ENCODE assay signal across 15 cellular contexts in the genomic region with DNA sequence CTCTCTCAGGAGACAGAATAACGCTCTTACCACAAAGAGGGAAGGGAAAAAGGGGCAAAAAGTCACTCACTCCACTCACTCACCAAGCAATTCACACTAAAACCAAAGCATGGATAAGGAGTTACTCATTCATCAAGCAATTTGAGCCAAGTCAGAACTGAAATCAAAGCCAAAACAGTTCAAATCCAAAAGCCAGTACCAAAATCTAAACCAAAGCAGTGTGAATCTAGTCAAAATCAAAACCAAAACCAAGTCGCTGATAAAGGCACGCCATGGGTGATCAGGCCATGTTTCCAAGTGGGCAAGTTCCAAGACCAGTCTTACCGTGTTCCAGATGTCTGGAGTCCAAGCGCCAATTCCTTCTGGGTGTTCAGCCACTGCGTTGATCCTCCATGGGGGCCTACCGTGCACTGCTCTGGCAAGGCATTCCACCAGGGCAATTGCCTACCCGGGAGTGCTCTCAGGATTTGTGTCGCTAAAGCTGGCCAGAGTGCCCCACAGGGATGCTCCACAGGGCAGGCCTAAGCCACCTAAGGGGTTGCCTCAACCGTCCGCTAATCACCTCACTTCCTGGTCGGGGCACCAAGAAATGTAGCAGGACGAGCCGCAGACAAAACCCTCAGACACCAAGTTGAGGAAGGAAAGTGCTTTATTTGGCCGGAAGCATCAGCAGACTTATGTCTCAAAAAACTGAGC.
"Had no signal": no experiment of that assay in that cellular context is flagged by ENCODE, and none has a peak within 500 bp of the region (broad histone marks: within the 10 kb centered on the region; RNA-seq: fewer than 3 reads in every experiment).

No MANE protein-coding gene starts in this region.

- H3K9me3 ChIP-seq: thoracic aorta had no signal

- H3K27ac Mint-ChIP-seq: activated CD8-positive, alpha-beta memory T cell treated with anti-CD3 and anti-CD28 coated beads, Interleukin-2, amount 10 ng/mL, durations not matched to agents 7 days and 5 days had no signal

- ATAC-seq: activated CD4-positive, CD25-positive, alpha-beta regulatory T cell treated with anti-CD3 and anti-CD28 coated beads, Interleukin-2, amount 50 U/mL, for 24 hours; activated CD8-positive, alpha-beta memory T cell treated with anti-CD3 and anti-CD28 coated beads, Interleukin-2, amount 10 ng/mL, durations not matched to agents 7 days and 5 days; left colon; naive thymus-derived CD8-positive, alpha-beta T cell; stimulated activated naive CD8-positive, alpha-beta T cell treated with anti-CD3 and anti-CD28 coated beads, Interleukin-15, amount 100 ng/mL, for 72 hours had no signal

- H3K4me3 ChIP-seq: thoracic aorta had no signal

- DNase-seq: activated CD8-positive, alpha-beta memory T cell treated with anti-CD3 and anti-CD28 coated beads, Interleukin-2, amount 10 ng/mL, durations not matched to agents 7 days and 5 days; activated naive CD4-positive, alpha-beta T cell treated with Interleukin-2 at 50 U/mL for 16 hours; activated T-cell treated with anti-CD3 and anti-CD28 coated beads, Interleukin-2, amount 50 U/mL, for 48 hours; central memory CD4-positive, alpha-beta T cell; cortex of kidney; effector memory CD4-positive, alpha-beta T cell; head of caudate nucleus; left colon; naive thymus-derived CD8-positive, alpha-beta T cell; stimulated activated CD4-positive, alpha-beta T cell treated with anti-CD3 and anti-CD28 coated beads, Interleukin-4, amount 100 ng/mL, for 1 hour; stimulated activated CD8-positive, alpha-beta memory T cell treated with anti-CD3 and anti-CD28 coated beads, Interleukin-4, amount 100 ng/mL, for 48 hours; stimulated activated naive CD8-positive, alpha-beta T cell treated with anti-CD3 and anti-CD28 coated beads, Interleukin-15, amount 100 ng/mL, for 72 hours; SW 1271 had no signal

- H3K4me3 Mint-ChIP-seq: activated CD8-positive, alpha-beta memory T cell treated with anti-CD3 and anti-CD28 coated beads, Interleukin-2, amount 10 ng/mL, durations not matched to agents 7 days and 5 days; naive thymus-derived CD8-positive, alpha-beta T cell; stimulated activated naive CD8-positive, alpha-beta T cell treated with anti-CD3 and anti-CD28 coated beads, Interleukin-15, amount 100 ng/mL, for 72 hours had no signal

- H3K4me1 Mint-ChIP-seq: activated CD8-positive, alpha-beta memory T cell treated with anti-CD3 and anti-CD28 coated beads, Interleukin-2, amount 10 ng/mL, durations not matched to agents 7 days and 5 days; naive thymus-derived CD8-positive, alpha-beta T cell; stimulated activated naive CD8-positive, alpha-beta T cell treated with anti-CD3 and anti-CD28 coated beads, Interleukin-15, amount 100 ng/mL, for 72 hours had no signal

- H3K27me3 Mint-ChIP-seq: stimulated activated naive CD8-positive, alpha-beta T cell treated with anti-CD3 and anti-CD28 coated beads, Interleukin-15, amount 100 ng/mL, for 72 hours had no signal

- H3K36me3 ChIP-seq: thoracic aorta had no signal
